13 cellular contexts compared by ENCODE assay signal in genomic region chr10:73860050-73860491, GRCh38. TPM values are rescaled to one million over a fixed set of nuclear protein-coding genes. Genes with fewer than 3 reads are reported as not detected.
A peak's percentile ranks its signal among the peaks of the same experiment; 100 is the strongest.
DNase-seq lines count a peak whose midpoint lies in the region; ATAC-seq and TF ChIP-seq lines count a peak whose summit lies in the region.
"Had no signal": no experiment of that assay in that cellular context is flagged by ENCODE, and none has a peak within 500 bp of the region (broad histone marks: within the 10 kb centered on the region; RNA-seq: fewer than 3 reads in every experiment).

No MANE protein-coding gene starts in this region.

- POLR2A ChIA-PET in activated CD4-positive, alpha-beta T cell treated with anti-CD3 and anti-CD28 coated beads for 36 hours (lab: Charles Lee) = no interaction called here
- POLR2A ChIA-PET in activated naive CD8-positive, alpha-beta T cell treated with anti-CD3 and anti-CD28 coated beads, Interleukin-2, amount 10 ng/mL, durations not matched to agents 7 days and 5 days (lab: Charles Lee) = interaction anchor here (0.6 to 3.7 kb wide), 4 partner anchors 12 to 738 kb away, joined by 3 to 24 read pairs (median 4); partner anchors contain the start of gene CAMK2G

- H3K4me1 ChIP-seq in stomach = peaks cover 18 to 91% (median 57%) of the 10 kb centered on the region in 4 donors

- no peak overlapping the region for H3K4me3 ChIP-seq in stomach
- H3K4me3 ChIP-seq: cardiac muscle cell had no signal

- no peak overlapping the region for H3K4me3 Mint-ChIP-seq in activated CD4-positive, alpha-beta T cell treated with anti-CD3 and anti-CD28 coated beads for 36 hours
- peak overlapping the region; percentile 65 for H3K4me3 Mint-ChIP-seq in activated naive CD8-positive, alpha-beta T cell treated with anti-CD3 and anti-CD28 coated beads, Interleukin-2, amount 10 ng/mL, durations not matched to agents 7 days and 5 days

- no peaks in the 10 kb centered on the region for H3K27me3 ChIP-seq in stomach
- H3K27me3 ChIP-seq: cardiac muscle cell had no signal

- in situ Hi-C loops in ACHN (cut with HindIII; ENCODE audit: low pct_ligation_motif_present, low pct_unique_long_range_greater_than_20kb, low sequenced_read_pairs) = no loop called here

- DNase-seq in activated CD4-positive, alpha-beta T cell treated with anti-CD3 and anti-CD28 coated beads for 36 hours = no peak
- DNase-seq in activated CD4-positive, alpha-beta T cell treated with anti-CD3 and anti-CD28 coated beads, Interleukin-2, amount 50 U/mL, for 4 hours = no peak
- no peak for DNase-seq in activated naive CD8-positive, alpha-beta T cell treated with anti-CD3 and anti-CD28 coated beads, Interleukin-2, amount 10 ng/mL, durations not matched to agents 7 days and 5 days
- DNase-seq in hippocampal formation (lab: John Stamatoyannopoulos, UW) (peak; percentile 49 to 64), stomach (no peak), ACHN (no peak), erythroblast (lab: John Stamatoyannopoulos, UW) (no peak)
- DNase-seq in NK-92 treated with Interleukin-12 subunit alpha and Interleukin-12 subunit beta, amount 100 ng/mL, for 24 hours (lab: John Stamatoyannopoulos, UW) = no peak
- DNase-seq: GF-D8, mesendoderm, NCI-H1092 treated with DMSO at 0.1 percent for 48 hours, SHP77 had no signal

- H3K36me3 ChIP-seq in stomach = peaks cover 27 to 83% (median 74%) of the 10 kb centered on the region in 4 donors

- 85 to 95% (median 93%) methylated on average over 2 of the region's 2 CpGs for WGBS in stomach, 5 donors

- no peak for TF ChIP-seq EP300 in stomach (IDR thresholded peaks at IDR 0.05)

- no peaks in the 10 kb centered on the region for H3K9me3 ChIP-seq in stomach

- intact Hi-C loops in activated CD4-positive, alpha-beta T cell treated with anti-CD3 and anti-CD28 coated beads for 36 hours (cut with DNase I, micrococcal nuclease) = no loop called here
- intact Hi-C loops in stomach (cut with DNase I; ENCODE audit: low total_unique reads) = no loop called here

- H3K27ac ChIP-seq in stomach = peak overlapping the region in 3 of 5 donors; percentile 10 to 89 (median 48)
- H3K27ac ChIP-seq: cardiac muscle cell had no signal

- TF ChIP-seq CTCF in stomach (IDR thresholded peaks at IDR 0.05) = no peak

- CTCF ChIA-PET in activated CD4-positive, alpha-beta T cell treated with anti-CD3 and anti-CD28 coated beads for 36 hours (lab: Charles Lee) = interaction anchor here (0.9 to 5.0 kb wide), 5 partner anchors 9 to 80 kb away, joined by 3 to 48 read pairs (median 9); no protein-coding TSS in a partner anchor

- no peaks in the 10 kb centered on the region for H3K9me3 Mint-ChIP-seq in activated CD4-positive, alpha-beta T cell treated with anti-CD3 and anti-CD28 coated beads for 36 hours (ENCODE audit: low read depth)
- no peaks in the 10 kb centered on the region for H3K9me3 Mint-ChIP-seq in activated naive CD8-positive, alpha-beta T cell treated with anti-CD3 and anti-CD28 coated beads, Interleukin-2, amount 10 ng/mL, durations not matched to agents 7 days and 5 days

- H3K27me3 Mint-ChIP-seq in activated CD4-positive, alpha-beta T cell treated with anti-CD3 and anti-CD28 coated beads for 36 hours = no peaks in the 10 kb centered on the region
- H3K27me3 Mint-ChIP-seq in activated naive CD8-positive, alpha-beta T cell treated with anti-CD3 and anti-CD28 coated beads, Interleukin-2, amount 10 ng/mL, durations not matched to agents 7 days and 5 days = no peaks in the 10 kb centered on the region

- H3K27ac Mint-ChIP-seq in activated CD4-positive, alpha-beta T cell treated with anti-CD3 and anti-CD28 coated beads for 36 hours = peak overlapping the region; percentile 51
- peak overlapping the region; percentile 82 for H3K27ac Mint-ChIP-seq in activated naive CD8-positive, alpha-beta T cell treated with anti-CD3 and anti-CD28 coated beads, Interleukin-2, amount 10 ng/mL, durations not matched to agents 7 days and 5 days

- ATAC-seq in activated CD4-positive, alpha-beta T cell treated with anti-CD3 and anti-CD28 coated beads for 36 hours = no peak
- ATAC-seq in activated naive CD8-positive, alpha-beta T cell treated with anti-CD3 and anti-CD28 coated beads, Interleukin-2, amount 10 ng/mL, durations not matched to agents 7 days and 5 days (ENCODE audit: low read depth) = no peak

- peaks cover 25% of the 10 kb centered on the region for H3K36me3 Mint-ChIP-seq in activated CD4-positive, alpha-beta T cell treated with anti-CD3 and anti-CD28 coated beads for 36 hours (ENCODE audit: low read depth)
- peaks cover 26% of the 10 kb centered on the region for H3K36me3 Mint-ChIP-seq in activated naive CD8-positive, alpha-beta T cell treated with anti-CD3 and anti-CD28 coated beads, Interleukin-2, amount 10 ng/mL, durations not matched to agents 7 days and 5 days

- peaks cover 83% of the 10 kb centered on the region for H3K4me1 Mint-ChIP-seq in activated CD4-positive, alpha-beta T cell treated with anti-CD3 and anti-CD28 coated beads for 36 hours
- H3K4me1 Mint-ChIP-seq in activated naive CD8-positive, alpha-beta T cell treated with anti-CD3 and anti-CD28 coated beads, Interleukin-2, amount 10 ng/mL, durations not matched to agents 7 days and 5 days = peaks cover 73% of the 10 kb centered on the region

- TF ChIP-seq POLR2A in stomach (IDR thresholded peaks at IDR 0.05) (no peak), erythroblast (IDR thresholded peaks at IDR 0.05; ENCODE audit: low read length) (no peak)

RNA-seq across cellular contexts. Expression of gene CAMK2G, which starts 14.3 kb away (rescaled TPM):
- total RNA-seq in activated CD4-positive, alpha-beta T cell treated with anti-CD3 and anti-CD28 coated beads for 36 hours = 10 to 100 TPM; 16.4 to 19.4 TPM
- total RNA-seq in activated naive CD8-positive, alpha-beta T cell treated with anti-CD3 and anti-CD28 coated beads, Interleukin-2, amount 10 ng/mL, durations not matched to agents 7 days and 5 days = 10 to 100 TPM; 48.6 to 53.5 TPM
- total RNA-seq in stomach = 10 to 100 TPM; 28.8 to 93.3 (median 31.9) TPM
- polyA plus RNA-seq in stomach = 10 to 100 TPM in 2 of 3 donors, 1 to 10 TPM in 1; 7.5 to 22.8 (median 11.0) TPM

RNA-seq across cellular contexts. Expression of gene NDST2, which starts 48.7 kb away (rescaled TPM):
- total RNA-seq in activated CD4-positive, alpha-beta T cell treated with anti-CD3 and anti-CD28 coated beads for 36 hours = 10 to 100 TPM; 54.7 to 65.0 TPM
- total RNA-seq in activated naive CD8-positive, alpha-beta T cell treated with anti-CD3 and anti-CD28 coated beads, Interleukin-2, amount 10 ng/mL, durations not matched to agents 7 days and 5 days = 10 to 100 TPM; 80.1 to 82.0 TPM
- total RNA-seq in stomach = 10 to 100 TPM in 4 of 5 donors, 1 to 10 TPM in 1; 2.3 to 97.4 (median 16.7) TPM
- 1 to 10 TPM; 3.5 to 9.8 (median 6.5) TPM for polyA plus RNA-seq in stomach

RNA-seq across cellular contexts. Expression of gene PLAU, which starts 50.9 kb away (rescaled TPM):
- under 1 TPM in 1 of 2 experiments, not detected in 1; 0.16 TPM for total RNA-seq in activated CD4-positive, alpha-beta T cell treated with anti-CD3 and anti-CD28 coated beads for 36 hours
- under 1 TPM; 0.61 to 0.62 TPM for total RNA-seq in activated naive CD8-positive, alpha-beta T cell treated with anti-CD3 and anti-CD28 coated beads, Interleukin-2, amount 10 ng/mL, durations not matched to agents 7 days and 5 days
- total RNA-seq in stomach = 10 to 100 TPM in 2 of 5 donors, 1 to 10 TPM in 2, not detected in 1; 5.5 to 16.1 (median 9.3) TPM
- polyA plus RNA-seq in stomach = 10 to 100 TPM in 1 of 3 donors, 1 to 10 TPM in 2; 9.6 to 39.5 (median 9.9) TPM

Comparison
In these comparisons a context has a peak if more than half of its experiments do, and no peak if none do; other contexts are left out.
1. DNase-seq: peak in hippocampal formation (2 of 2); none in activated CD4-positive, alpha-beta T cell treated with anti-CD3 and anti-CD28 coated beads for 36 hours (single experiment), activated CD4-positive, alpha-beta T cell treated with anti-CD3 and anti-CD28 coated beads, Interleukin-2, amount 50 U/mL, for 4 hours (0 of 2), activated naive CD8-positive, alpha-beta T cell treated with anti-CD3 and anti-CD28 coated beads, Interleukin-2, amount 10 ng/mL, durations not matched to agents 7 days and 5 days (single experiment), stomach (single experiment), NK-92 treated with Interleukin-12 subunit alpha and Interleukin-12 subunit beta, amount 100 ng/mL, for 24 hours (single experiment), ACHN (single experiment) and erythroblast (0 of 2).